Comparison of ENCODE assay signal across 16 cellular contexts in the genomic region with DNA sequence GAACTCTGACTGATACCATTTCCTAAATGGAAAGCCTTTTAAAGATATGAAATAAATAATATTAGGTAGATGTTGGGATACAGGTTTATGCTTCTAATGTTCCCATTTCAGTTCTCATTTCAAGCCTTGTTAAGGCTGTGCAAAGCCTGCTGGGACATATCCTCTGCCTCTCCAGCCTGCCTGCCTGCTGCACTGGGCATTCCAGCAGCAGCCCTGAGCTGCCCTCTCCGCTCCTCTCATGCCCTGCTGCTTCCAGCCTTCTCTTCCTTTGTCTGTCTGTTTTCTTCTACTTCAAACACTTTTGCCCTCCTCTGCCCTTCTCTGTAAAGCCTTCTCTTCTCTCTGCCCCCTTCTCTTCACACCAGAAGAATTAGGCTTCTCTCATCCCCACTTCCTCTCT.
"Had no signal": no experiment of that assay in that cellular context is flagged by ENCODE, and none has a peak within 500 bp of the region (broad histone marks: within the 10 kb centered on the region; RNA-seq: fewer than 3 reads in every experiment).

No MANE protein-coding gene starts in this region.

- H3K27ac ChIP-seq: ovary, upper lobe of right lung had no signal

- H3K4me1 Mint-ChIP-seq: activated CD4-positive, alpha-beta T cell treated with anti-CD3 and anti-CD28 coated beads for 36 hours; activated CD8-positive, alpha-beta memory T cell treated with anti-CD3 and anti-CD28 coated beads, Interleukin-2, amount 10 ng/mL, durations not matched to agents 7 days and 5 days had no signal

- H3K27me3 Mint-ChIP-seq: activated CD4-positive, alpha-beta T cell treated with anti-CD3 and anti-CD28 coated beads for 36 hours; activated CD8-positive, alpha-beta memory T cell treated with anti-CD3 and anti-CD28 coated beads, Interleukin-2, amount 10 ng/mL, durations not matched to agents 7 days and 5 days; activated naive CD8-positive, alpha-beta T cell; dendritic cell treated with granulocyte-macrophage colony-stimulating factor and Interleukin-4, amounts not matched to agents 40 ng/mL and 50 ng/mL, for 4 days; effector memory CD8-positive, alpha-beta T cell; stimulated activated naive B cell treated with anti-CD40 and anti-IgM and Interleukin-4, amounts not matched to agents 10 μg/mL and 1 μg/mL and 100 μg/mL, for 72 hours had no signal

- H3K4me1 ChIP-seq: upper lobe of right lung had no signal

- H3K27ac Mint-ChIP-seq: activated CD4-positive, alpha-beta T cell treated with anti-CD3 and anti-CD28 coated beads for 36 hours; activated CD8-positive, alpha-beta memory T cell treated with anti-CD3 and anti-CD28 coated beads, Interleukin-2, amount 10 ng/mL, durations not matched to agents 7 days and 5 days; activated naive CD8-positive, alpha-beta T cell; dendritic cell treated with granulocyte-macrophage colony-stimulating factor and Interleukin-4, amounts not matched to agents 40 ng/mL and 50 ng/mL, for 4 days; effector memory CD8-positive, alpha-beta T cell; stimulated activated naive B cell treated with anti-CD40 and anti-IgM and Interleukin-4, amounts not matched to agents 10 μg/mL and 1 μg/mL and 100 μg/mL, for 72 hours; T-helper 2 cell treated with Interferon-gamma antibody and Interleukin-4, amounts not matched to agents 5 μg/mL and 100 μg/mL, for 36 hours had no signal

- H3K4me3 ChIP-seq: lung, ovary, upper lobe of right lung had no signal

- DNase-seq: activated CD4-positive, alpha-beta T cell treated with anti-CD3 and anti-CD28 coated beads for 36 hours; activated CD4-positive, alpha-beta T cell treated with anti-CD3 and anti-CD28 coated beads, Interleukin-2, amount 50 U/mL, for 48 hours; activated CD8-positive, alpha-beta memory T cell treated with anti-CD3 and anti-CD28 coated beads, Interleukin-2, amount 10 ng/mL, durations not matched to agents 7 days and 5 days; effector memory CD8-positive, alpha-beta T cell; foreskin fibroblast; islet precursor cell; left colon; ovary; stimulated activated CD4-positive, alpha-beta T cell treated with anti-CD3 and anti-CD28 coated beads, Interleukin-4, amount 100 ng/mL, for 24 hours; stimulated activated naive B cell treated with anti-CD40 and anti-IgM and Interleukin-4, amounts not matched to agents 10 μg/mL and 1 μg/mL and 100 μg/mL, for 72 hours; upper lobe of right lung had no signal

- H3K4me3 Mint-ChIP-seq: activated CD4-positive, alpha-beta T cell treated with anti-CD3 and anti-CD28 coated beads for 36 hours; activated CD8-positive, alpha-beta memory T cell treated with anti-CD3 and anti-CD28 coated beads, Interleukin-2, amount 10 ng/mL, durations not matched to agents 7 days and 5 days; activated naive CD8-positive, alpha-beta T cell; dendritic cell treated with granulocyte-macrophage colony-stimulating factor and Interleukin-4, amounts not matched to agents 40 ng/mL and 50 ng/mL, for 4 days; effector memory CD8-positive, alpha-beta T cell; stimulated activated naive B cell treated with anti-CD40 and anti-IgM and Interleukin-4, amounts not matched to agents 10 μg/mL and 1 μg/mL and 100 μg/mL, for 72 hours; T-helper 2 cell treated with Interferon-gamma antibody and Interleukin-4, amounts not matched to agents 5 μg/mL and 100 μg/mL, for 36 hours had no signal

- H3K9me3 ChIP-seq: ovary, upper lobe of right lung had no signal

- H3K36me3 ChIP-seq: ovary, upper lobe of right lung had no signal

- ATAC-seq: activated CD4-positive, alpha-beta T cell treated with anti-CD3 and anti-CD28 coated beads for 36 hours; activated CD8-positive, alpha-beta memory T cell treated with anti-CD3 and anti-CD28 coated beads, Interleukin-2, amount 10 ng/mL, durations not matched to agents 7 days and 5 days; effector memory CD8-positive, alpha-beta T cell; left colon; sciatic nerve; stimulated activated naive B cell treated with anti-CD40 and anti-IgM and Interleukin-4, amounts not matched to agents 10 μg/mL and 1 μg/mL and 100 μg/mL, for 72 hours; upper lobe of right lung had no signal

- H3K27me3 ChIP-seq: ovary, upper lobe of right lung had no signal

- H3K9me3 Mint-ChIP-seq: T-helper 2 cell treated with Interferon-gamma antibody and Interleukin-4, amounts not matched to agents 5 μg/mL and 100 μg/mL, for 36 hours had no signal

- H3K36me3 Mint-ChIP-seq: activated CD8-positive, alpha-beta memory T cell treated with anti-CD3 and anti-CD28 coated beads, Interleukin-2, amount 10 ng/mL, durations not matched to agents 7 days and 5 days had no signal
